ENCODE assay signal across 21 cellular contexts in genomic region chr5:126188804-126189203, GRCh38.
"Had no signal": no experiment of that assay in that cellular context is flagged by ENCODE, and none has a peak within 500 bp of the region (broad histone marks: within the 10 kb centered on the region; RNA-seq: fewer than 3 reads in every experiment).

No MANE protein-coding gene starts in this region.

- H3K9me3 Mint-ChIP-seq: activated CD4-positive, alpha-beta T cell treated with anti-CD3 and anti-CD28 coated beads, Interleukin-2, amount 10 ng/mL, durations not matched to agents 24 days and 14 days; T-helper 2 cell treated with Interferon-gamma antibody and Interleukin-4, amounts not matched to agents 5 μg/mL and 100 μg/mL, for 36 hours had no signal

- H3K36me3 Mint-ChIP-seq: activated naive CD8-positive, alpha-beta T cell had no signal

- H3K27me3 ChIP-seq: esophagus squamous epithelium, neutrophil, tibial artery had no signal

- ATAC-seq: activated CD8-positive, alpha-beta T cell treated with anti-CD3 and anti-CD28 coated beads, Interleukin-2, amount 10 ng/mL, durations not matched to agents 7 days and 5 days; activated T-cell treated with anti-CD3 and anti-CD28 coated beads, Interleukin-2, amount 50 U/mL, for 72 hours had no signal

- H3K27me3 Mint-ChIP-seq: activated CD4-positive, alpha-beta T cell treated with anti-CD3 and anti-CD28 coated beads, Interleukin-2, amount 10 ng/mL, durations not matched to agents 24 days and 14 days; activated naive CD8-positive, alpha-beta T cell had no signal

- H3K4me1 Mint-ChIP-seq: activated CD4-positive, alpha-beta T cell treated with anti-CD3 and anti-CD28 coated beads, Interleukin-2, amount 10 ng/mL, durations not matched to agents 24 days and 14 days had no signal

- H3K27ac ChIP-seq: coronary artery, esophagus squamous epithelium, neutrophil, tibial artery had no signal

- H3K9me3 ChIP-seq: esophagus squamous epithelium, neutrophil, tibial artery had no signal

- H3K27ac Mint-ChIP-seq: activated CD4-positive, alpha-beta T cell treated with anti-CD3 and anti-CD28 coated beads, Interleukin-2, amount 10 ng/mL, durations not matched to agents 24 days and 14 days; activated CD8-positive, alpha-beta T cell treated with anti-CD3 and anti-CD28 coated beads, Interleukin-2, amount 10 ng/mL, durations not matched to agents 7 days and 5 days; activated naive CD8-positive, alpha-beta T cell; activated T-cell treated with anti-CD3 and anti-CD28 coated beads, Interleukin-2, amount 50 U/mL, for 72 hours; T-helper 2 cell treated with Interferon-gamma antibody and Interleukin-4, amounts not matched to agents 5 μg/mL and 100 μg/mL, for 36 hours had no signal

- H3K4me3 ChIP-seq: coronary artery, esophagus squamous epithelium, tibial artery had no signal

- H3K4me1 ChIP-seq: esophagus squamous epithelium, tibial artery had no signal

- H3K36me3 ChIP-seq: esophagus squamous epithelium, neutrophil, tibial artery had no signal

- DNase-seq: activated CD4-positive, alpha-beta T cell treated with anti-CD3 and anti-CD28 coated beads, Interleukin-2, amount 10 ng/mL, durations not matched to agents 24 days and 14 days; activated CD4-positive, CD25-positive, alpha-beta regulatory T cell; activated CD8-positive, alpha-beta memory T cell treated with anti-CD3 and anti-CD28 coated beads, Interleukin-2, amount 50 U/mL, for 48 hours; activated CD8-positive, alpha-beta T cell treated with anti-CD3 and anti-CD28 coated beads, Interleukin-2, amount 10 ng/mL, durations not matched to agents 7 days and 5 days; activated gamma-delta T cell treated with Interleukin-2 at 50 U/mL for 16 hours; activated T-cell treated with anti-CD3 and anti-CD28 coated beads, Interleukin-2, amount 50 U/mL, for 72 hours; amniotic stem cell; central memory CD4-positive, alpha-beta T cell; effector CD4-positive, alpha-beta T cell; esophagus squamous epithelium; foreskin melanocyte; midbrain; stimulated activated CD4-positive, alpha-beta T cell treated with anti-CD3 and anti-CD28 coated beads, Interleukin-15, amount 100 ng/mL, for 24 hours; stimulated activated CD4-positive, alpha-beta T cell treated with anti-CD3 and anti-CD28 coated beads, Interleukin-4, amount 100 ng/mL, for 24 hours; stimulated activated naive CD4-positive, alpha-beta T cell; tibial artery had no signal

- FAIRE-seq: urothelium cell line had no signal

- H3K4me3 Mint-ChIP-seq: activated CD4-positive, alpha-beta T cell treated with anti-CD3 and anti-CD28 coated beads, Interleukin-2, amount 10 ng/mL, durations not matched to agents 24 days and 14 days; activated CD8-positive, alpha-beta T cell treated with anti-CD3 and anti-CD28 coated beads, Interleukin-2, amount 10 ng/mL, durations not matched to agents 7 days and 5 days; activated naive CD8-positive, alpha-beta T cell; activated T-cell treated with anti-CD3 and anti-CD28 coated beads, Interleukin-2, amount 50 U/mL, for 72 hours; T-helper 2 cell treated with Interferon-gamma antibody and Interleukin-4, amounts not matched to agents 5 μg/mL and 100 μg/mL, for 36 hours had no signal
